ENCODE assay signal across 23 cellular contexts in genomic region chr2:115303-115702, GRCh38.
DNase-seq lines count a peak whose midpoint lies in the region; ATAC-seq, FAIRE-seq and TF ChIP-seq lines count a peak whose summit lies in the region.
"Had no signal": no experiment of that assay in that cellular context is flagged by ENCODE, and none has a peak within 500 bp of the region (broad histone marks: within the 10 kb centered on the region; RNA-seq: fewer than 3 reads in every experiment).

No MANE protein-coding gene starts in this region.

- POLR2A ChIA-PET in PC-3 (lab: Charles Lee; ENCODE audit: unreplicated experiment), result no interaction called here

- H3K27ac Mint-ChIP-seq in effector memory CD8-positive, alpha-beta T cell, result no peak overlapping the region
- H3K27ac Mint-ChIP-seq: activated CD4-positive, alpha-beta memory T cell treated with anti-CD3 and anti-CD28 coated beads, Interleukin-2, amount 10 ng/mL, durations not matched to agents 7 days and 5 days; activated naive CD8-positive, alpha-beta T cell treated with anti-CD3 and anti-CD28 coated beads, Interleukin-2, amount 50 U/mL, for 24 hours; activated T-helper 1 cell treated with anti-CD3 and anti-CD28 coated beads, Interleukin-12 subunit alpha, Interleukin-12 subunit beta, Interleukin-2, Interleukin-4 antibody, amounts not matched to agents 30 ng/mL and 10 ng/mL and 1 ng/mL, durations not matched to agents 14 hours and 24 hours and 36 hours; CD4-positive, alpha-beta T cell; immature natural killer cell had no signal

- 34% methylated on average over 3 of the region's 3 CpGs for WGBS in hepatocyte (ENCODE audit: low lambda C conversion rate, missing lambda C conversion rate)
- WGBS in pancreas, 2 donors, result 34 to 43% methylated on average over 3 of the region's 3 CpGs

- H2AFZ ChIP-seq in PC-3 (ENCODE audit: low read length) (no peak overlapping the region), hepatocyte (no peak overlapping the region)

- H3K36me3 ChIP-seq in PC-3 (ENCODE audit: low read depth, low read length) (no peaks in the 10 kb centered on the region), hepatocyte (replicated peaks; ENCODE audit: insufficient read depth, low read depth) (no peaks in the 10 kb centered on the region), pancreas (no peaks in the 10 kb centered on the region)
- H3K36me3 ChIP-seq: gastrocnemius medialis, ovary had no signal

- FAIRE-seq in pancreas (lab: Jason Lieb, UNC), result no peak
- FAIRE-seq: A549, endometrium, K562, TTC549 had no signal

- DNase-seq in NCI-H748 (lab: John Stamatoyannopoulos, UW; ENCODE audit: unreplicated experiment), result peak; percentile 28
- DNase-seq in NCI-H748 treated with DMSO at 0.1 percent for 48 hours (lab: John Stamatoyannopoulos, UW), result no peak
- DNase-seq in PC-3, result peak; percentile 64
- peak; percentile 23 for DNase-seq in hepatocyte (ENCODE audit: low spot score)
- no peak for DNase-seq in pancreas
- DNase-seq in HuH-7 (ENCODE audit: low spot score), result no peak
- no peak for DNase-seq in omental fat pad (ENCODE audit: low spot score)
- no peak for DNase-seq in effector memory CD8-positive, alpha-beta T cell
- DNase-seq: activated CD4-positive, alpha-beta memory T cell treated with anti-CD3 and anti-CD28 coated beads, Interleukin-2, amount 10 ng/mL, durations not matched to agents 7 days and 5 days; activated naive CD8-positive, alpha-beta T cell treated with anti-CD3 and anti-CD28 coated beads, Interleukin-2, amount 50 U/mL, for 24 hours; CD4-positive, alpha-beta T cell; gastrocnemius medialis; GDM1; immature natural killer cell; NCI-H2227 treated with DMSO at 0.1 percent for 48 hours; ovary; SK-N-SH; stimulated activated naive CD4-positive, alpha-beta T cell treated with Interleukin-2 at 50 U/mL for 16 hours had no signal

- H3K27me3 Mint-ChIP-seq in effector memory CD8-positive, alpha-beta T cell, result peaks cover 43 to 64% of the 10 kb centered on the region in 2 donors

- CTCF ChIA-PET in PC-3 (lab: Charles Lee), result interaction anchor here (0.9 kb wide), 1 partner anchor 27 kb away, joined by 4 read pairs; no protein-coding TSS in a partner anchor

- no peaks in the 10 kb centered on the region for H3K36me3 Mint-ChIP-seq in effector memory CD8-positive, alpha-beta T cell (ENCODE audit: insufficient read depth)
- H3K36me3 Mint-ChIP-seq: immature natural killer cell had no signal

- ATAC-seq in PC-3 (peak; percentile 40; the same call in 1 of the 2 replicates), pancreas (peak in 3 of 4 donors; percentile 29 to 39 (median 30)), omental fat pad (ENCODE audit: low FRiP score) (no peak)
- ATAC-seq in effector memory CD8-positive, alpha-beta T cell (replicated peaks), result no peak
- ATAC-seq: A549; activated naive CD8-positive, alpha-beta T cell treated with anti-CD3 and anti-CD28 coated beads, Interleukin-2, amount 50 U/mL, for 24 hours; gastrocnemius medialis; K562 had no signal

- no peak overlapping the region for H3K4me3 Mint-ChIP-seq in effector memory CD8-positive, alpha-beta T cell
- H3K4me3 Mint-ChIP-seq: activated CD4-positive, alpha-beta memory T cell treated with anti-CD3 and anti-CD28 coated beads, Interleukin-2, amount 10 ng/mL, durations not matched to agents 7 days and 5 days; activated naive CD8-positive, alpha-beta T cell treated with anti-CD3 and anti-CD28 coated beads, Interleukin-2, amount 50 U/mL, for 24 hours; activated T-helper 1 cell treated with anti-CD3 and anti-CD28 coated beads, Interleukin-12 subunit alpha, Interleukin-12 subunit beta, Interleukin-2, Interleukin-4 antibody, amounts not matched to agents 30 ng/mL and 10 ng/mL and 1 ng/mL, durations not matched to agents 14 hours and 24 hours and 36 hours; CD4-positive, alpha-beta T cell; immature natural killer cell had no signal

- H3K27ac ChIP-seq in PC-3 (ENCODE audit: low read length), result no peak overlapping the region
- no peak overlapping the region for H3K27ac ChIP-seq in hepatocyte
- H3K27ac ChIP-seq in pancreas, result no peak overlapping the region
- H3K27ac ChIP-seq: A549, gastrocnemius medialis, ovary had no signal

- TF ChIP-seq CTCF in PC-3 (conservative IDR thresholded peaks at IDR 0.05; ENCODE audit: low read depth, low read length) (peak; percentile 46; the same call in 1 of the 2 replicates), hepatocyte (IDR thresholded peaks at IDR 0.05; ENCODE audit: poor library complexity) (no peak), pancreas (IDR thresholded peaks at IDR 0.05) (no peak), omental fat pad (IDR thresholded peaks at IDR 0.05) (no peak)

- intact Hi-C loops in PC-3 (cut with micrococcal nuclease), result no loop called here
- intact Hi-C loops in pancreas (cut with DNase I), result no loop called here

- H3K9me2 ChIP-seq in PC-3 (replicated peaks; ENCODE audit: low read length) (no peaks in the 10 kb centered on the region), hepatocyte (replicated peaks; ENCODE audit: insufficient read depth) (no peaks in the 10 kb centered on the region)
- H3K9me2 ChIP-seq: SK-N-SH had no signal

- H3K4me2 ChIP-seq in PC-3 (ENCODE audit: low read length), result no peak overlapping the region
- no peak overlapping the region for H3K4me2 ChIP-seq in hepatocyte
- H3K4me2 ChIP-seq: A549, SK-N-SH had no signal

- H3K4me3 ChIP-seq in PC-3 (ENCODE audit: low read length), result no peak overlapping the region
- H3K4me3 ChIP-seq in hepatocyte, result no peak overlapping the region
- H3K4me3 ChIP-seq in pancreas, result no peak overlapping the region
- H3K4me3 ChIP-seq: A549, gastrocnemius medialis, K562, ovary had no signal

- H3K4me1 ChIP-seq in PC-3 (ENCODE audit: insufficient read depth, low read length) (peaks cover 9% of the 10 kb centered on the region; the same call in 1 of the 2 replicates), hepatocyte (ENCODE audit: insufficient read depth) (no peaks in the 10 kb centered on the region), pancreas (peaks cover 0 to 7% (median 2%) of the 10 kb centered on the region in 3 donors)
- H3K4me1 ChIP-seq: A549, gastrocnemius medialis had no signal

- BruUV-seq in PC-3 (replicated peaks; lab: Mats Ljungman, UMichigan), result no TSS peak

- H3K27me3 ChIP-seq in PC-3 (ENCODE audit: low read length), result peaks cover 9% of the 10 kb centered on the region; the same call in 1 of the 2 replicates
- no peaks in the 10 kb centered on the region for H3K27me3 ChIP-seq in hepatocyte
- H3K27me3 ChIP-seq in pancreas, result no peaks in the 10 kb centered on the region
- H3K27me3 ChIP-seq: gastrocnemius medialis, ovary had no signal

- no peaks in the 10 kb centered on the region for H3K9me3 Mint-ChIP-seq in effector memory CD8-positive, alpha-beta T cell
- H3K9me3 Mint-ChIP-seq: activated CD4-positive, alpha-beta memory T cell treated with anti-CD3 and anti-CD28 coated beads, Interleukin-2, amount 10 ng/mL, durations not matched to agents 7 days and 5 days; activated naive CD8-positive, alpha-beta T cell treated with anti-CD3 and anti-CD28 coated beads, Interleukin-2, amount 50 U/mL, for 24 hours; activated T-helper 1 cell treated with anti-CD3 and anti-CD28 coated beads, Interleukin-12 subunit alpha, Interleukin-12 subunit beta, Interleukin-2, Interleukin-4 antibody, amounts not matched to agents 30 ng/mL and 10 ng/mL and 1 ng/mL, durations not matched to agents 14 hours and 24 hours and 36 hours; CD4-positive, alpha-beta T cell; immature natural killer cell had no signal

- H3K9ac ChIP-seq in PC-3 (ENCODE audit: low read length), result no peak overlapping the region
- H3K9ac ChIP-seq: SK-N-SH had no signal

- no peaks in the 10 kb centered on the region for H3F3A ChIP-seq in PC-3 (ENCODE audit: low read length, unreplicated experiment)

- H3K4me1 Mint-ChIP-seq in effector memory CD8-positive, alpha-beta T cell (ENCODE audit: low read depth in 2 of 2), result no peaks in the 10 kb centered on the region
- H3K4me1 Mint-ChIP-seq: activated CD4-positive, alpha-beta memory T cell treated with anti-CD3 and anti-CD28 coated beads, Interleukin-2, amount 10 ng/mL, durations not matched to agents 7 days and 5 days; activated naive CD8-positive, alpha-beta T cell treated with anti-CD3 and anti-CD28 coated beads, Interleukin-2, amount 50 U/mL, for 24 hours had no signal

- H4K20me1 ChIP-seq in PC-3 (ENCODE audit: low read length), result no peaks in the 10 kb centered on the region
- H4K20me1 ChIP-seq in hepatocyte (ENCODE audit: insufficient read depth, poor library complexity, severe bottlenecking), result no peaks in the 10 kb centered on the region

- H3K79me2 ChIP-seq in PC-3 (ENCODE audit: low read length) (no peaks in the 10 kb centered on the region), hepatocyte (no peaks in the 10 kb centered on the region)

- H3K9me3 ChIP-seq in PC-3 (ENCODE audit: low read length) (no peaks in the 10 kb centered on the region), hepatocyte (ENCODE audit: low read depth) (no peaks in the 10 kb centered on the region), pancreas (no peaks in the 10 kb centered on the region)
- H3K9me3 ChIP-seq: A549, gastrocnemius medialis, ovary had no signal

Comparison
In these comparisons a context has a peak if more than half of its experiments do, and no peak if none do; other contexts are left out.
1. DNase-seq: peak in NCI-H748 (single experiment), PC-3 (single experiment) and hepatocyte (single experiment); none in NCI-H748 treated with DMSO at 0.1 percent for 48 hours (single experiment), pancreas (0 of 6), HuH-7 (single experiment), omental fat pad (single experiment) and effector memory CD8-positive, alpha-beta T cell (0 of 3).
2. ATAC-seq: peak in PC-3 (single experiment) and pancreas (3 of 4); none in omental fat pad (single experiment) and effector memory CD8-positive, alpha-beta T cell (single experiment).